ENCODE assay signal across 10 cellular contexts in genomic region chr16:87550510-87550961, GRCh38. TPM values are rescaled to one million over a fixed set of nuclear protein-coding genes. Genes with fewer than 3 reads are reported as not detected.
DNase-seq lines count a peak whose midpoint lies in the region; ATAC-seq and TF ChIP-seq lines count a peak whose summit lies in the region.
"Had no signal": no experiment of that assay in that cellular context is flagged by ENCODE, and none has a peak within 500 bp of the region (broad histone marks: within the 10 kb centered on the region; RNA-seq: fewer than 3 reads in every experiment).

No MANE protein-coding gene starts in this region.

- peaks cover 9% of the 10 kb centered on the region for H3K36me3 Mint-ChIP-seq in stimulated activated memory B cell treated with anti-CD40 and anti-IgM and Interleukin-4, amounts not matched to agents 10 μg/mL and 1 μg/mL and 100 μg/mL, for 72 hours

- peak; percentile 95 for TF ChIP-seq CTCF in DOHH2 (IDR thresholded peaks at IDR 0.05; ENCODE audit: low read depth, low read length, poor library complexity, severe bottlenecking)

- H3F3A ChIP-seq in DOHH2 (ENCODE audit: control insufficient read depth, insufficient read depth), result no peaks in the 10 kb centered on the region

- H3K27me3 ChIP-seq in DOHH2 (ENCODE audit: control insufficient read depth, low read length), result no peaks in the 10 kb centered on the region

- ATAC-seq in Right ventricle myocardium superior (ENCODE audit: poor library complexity) (peak; percentile 57), HG03520 (IDR thresholded peaks at IDR 0.05; ENCODE audit: unreplicated experiment) (no peak)
- no peak for ATAC-seq in stimulated activated memory B cell treated with anti-CD40 and anti-IgM and Interleukin-4, amounts not matched to agents 10 μg/mL and 1 μg/mL and 100 μg/mL, for 72 hours

- no peaks in the 10 kb centered on the region for H3K4me1 ChIP-seq in DOHH2 (ENCODE audit: control insufficient read depth, low read length)

- peaks cover 86% of the 10 kb centered on the region for H3K27me3 Mint-ChIP-seq in stimulated activated memory B cell treated with anti-CD40 and anti-IgM and Interleukin-4, amounts not matched to agents 10 μg/mL and 1 μg/mL and 100 μg/mL, for 72 hours

- H3K4me3 ChIP-seq in DOHH2 (ENCODE audit: low read length), result no peak overlapping the region

- no peaks in the 10 kb centered on the region for H3K79me2 ChIP-seq in DOHH2 (ENCODE audit: control insufficient read depth, low read length)

- H3K4me2 ChIP-seq in DOHH2 (ENCODE audit: low read length), result no peak overlapping the region

- H3K4me3 Mint-ChIP-seq in stimulated activated memory B cell treated with anti-CD40 and anti-IgM and Interleukin-4, amounts not matched to agents 10 μg/mL and 1 μg/mL and 100 μg/mL, for 72 hours, result no peak overlapping the region

- H4K20me1 ChIP-seq in DOHH2 (ENCODE audit: control insufficient read depth, insufficient read depth, low read depth, low read length), result no peaks in the 10 kb centered on the region

- H3K9me3 Mint-ChIP-seq in stimulated activated memory B cell treated with anti-CD40 and anti-IgM and Interleukin-4, amounts not matched to agents 10 μg/mL and 1 μg/mL and 100 μg/mL, for 72 hours, result peaks cover 11% of the 10 kb centered on the region

- H3K27ac Mint-ChIP-seq in stimulated activated memory B cell treated with anti-CD40 and anti-IgM and Interleukin-4, amounts not matched to agents 10 μg/mL and 1 μg/mL and 100 μg/mL, for 72 hours, result no peak overlapping the region

- no peaks in the 10 kb centered on the region for H3K36me3 ChIP-seq in DOHH2 (ENCODE audit: control insufficient read depth, low read length)

- DNase-seq in OCI-M1 (lab: John Stamatoyannopoulos, UW) (peak; percentile 43), Right ventricle myocardium superior (peak; percentile 71), NCI-H510A treated with DMSO at 0.1 percent for 48 hours (lab: John Stamatoyannopoulos, UW) (no peak)
- peak; percentile 86 for DNase-seq in activated effector memory CD4-positive, alpha-beta T cell treated with anti-CD3 and anti-CD28 coated beads, Interleukin-2, amount 50 U/mL, for 16 hours
- peak; percentile 19 to 35 for DNase-seq in stimulated activated CD4-positive, alpha-beta T cell treated with anti-CD3 and anti-CD28 coated beads, Interleukin-1b, Interleukin-23, amount 100 ng/mL, for 1 hour (ENCODE audit: low read depth in 2 of 2)

- no peaks in the 10 kb centered on the region for H3K9me2 ChIP-seq in DOHH2 (replicated peaks; ENCODE audit: control insufficient read depth, low read length)

- H3K27ac ChIP-seq in DOHH2 (ENCODE audit: low read depth, low read length), result no peak overlapping the region

- intact Hi-C loops in Right ventricle myocardium superior (cut with DNase I), result loop anchor here (10.0 kb wide), 2 partner anchors 84 to 136 kb away; no protein-coding TSS in a partner anchor

- H3K4me1 Mint-ChIP-seq in stimulated activated memory B cell treated with anti-CD40 and anti-IgM and Interleukin-4, amounts not matched to agents 10 μg/mL and 1 μg/mL and 100 μg/mL, for 72 hours, result peaks cover 9% of the 10 kb centered on the region

- H3K9me3 ChIP-seq in DOHH2 (ENCODE audit: control insufficient read depth, insufficient read depth, low read length), result no peaks in the 10 kb centered on the region

RNA-seq across cellular contexts. Expression of gene JPH3, which starts 51.8 kb away (rescaled TPM):
- 0.08 TPM for total RNA-seq in Right ventricle myocardium superior
- total RNA-seq: HT1080, lower leg skin had no signal

RNA-seq across cellular contexts. Expression of gene ZCCHC14, which starts 57.7 kb away (rescaled TPM):
- 13.2 TPM for total RNA-seq in Right ventricle myocardium superior
